1 cellular context compared by ENCODE assay signal in genomic region chr17:72175787-72176515, GRCh38.
TF ChIP-seq lines count a peak whose summit lies in the region.

No MANE protein-coding gene starts in this region.

TF ChIP-seq in H1, 55 proteins besides CTCF, POLR2A, EP300 and RAD21 (continued from another document):
- TF ChIP-seq E2F6 (IDR thresholded peaks at IDR 0.05) (no peak), CHD1 (IDR thresholded peaks at IDR 0.05; ENCODE audit: low read depth, low read length) (no peak), TAF7 (optimal IDR thresholded peaks at IDR 0.05; ENCODE audit: borderline replicate concordance, low read depth, low read length) (no peak), POLR2AphosphoS5 (IDR thresholded peaks at IDR 0.05; ENCODE audit: low read depth, low read length) (no peak), SIX5 (IDR thresholded peaks at IDR 0.05; ENCODE audit: low read depth, low read length) (no peak), ATF3 (IDR thresholded peaks at IDR 0.05; ENCODE audit: insufficient read depth, low read depth, low read length) (no peak), TEAD4 (IDR thresholded peaks at IDR 0.05; ENCODE audit: low read depth, low read length) (no peak), JUND (IDR thresholded peaks at IDR 0.05; ENCODE audit: low read length) (no peak)
TF ChIP-seq in H1: peak in this region for 0.
